14 cellular contexts compared by ENCODE assay signal in genomic region chr2:27914046-27914792, GRCh38. TPM values are rescaled to one million over a fixed set of nuclear protein-coding genes. Genes with fewer than 3 reads are reported as not detected.
DNase-seq lines count a peak whose midpoint lies in the region; ATAC-seq, FAIRE-seq and TF ChIP-seq lines count a peak whose summit lies in the region.
"Had no signal": no experiment of that assay in that cellular context is flagged by ENCODE, and none has a peak within 500 bp of the region (broad histone marks: within the 10 kb centered on the region; RNA-seq: fewer than 3 reads in every experiment).

No MANE protein-coding gene starts in this region.

- ATAC-seq in left lobe of liver (peak; percentile 34), pancreas (no peak), GM21717 (IDR thresholded peaks at IDR 0.05; ENCODE audit: unreplicated experiment) (no peak), GM21423 (IDR thresholded peaks at IDR 0.05; ENCODE audit: unreplicated experiment) (no peak)

- H3K9me3 ChIP-seq in adipocyte (ENCODE audit: control insufficient read depth, low read length) (no peaks in the 10 kb centered on the region), thyroid gland (no peaks in the 10 kb centered on the region), pancreas (no peaks in the 10 kb centered on the region)
- H3K9me3 ChIP-seq: Peyer's patch had no signal

- H3K4me3 ChIP-seq in adipocyte (ENCODE audit: low read length) (peak overlapping the region; percentile 31), thyroid gland (replicated peaks in 1 of 3) (no peak overlapping the region), pancreas (no peak overlapping the region)
- H3K4me3 ChIP-seq: Peyer's patch had no signal

- H3K9ac ChIP-seq in adipocyte (ENCODE audit: low read length): peak overlapping the region; percentile 70

- no peaks in the 10 kb centered on the region for H3K27me3 Mint-ChIP-seq in T-helper 1 cell treated with Interleukin-12 subunit alpha and Interleukin-12 subunit beta and Interleukin-4 antibody, amounts not matched to agents 30 μg/mL and 1 μg/mL, for 36 hours (ENCODE audit: low read depth)

- TF ChIP-seq CTCF in thyroid gland (IDR thresholded peaks at IDR 0.05) (no peak), pancreas (IDR thresholded peaks at IDR 0.05) (no peak)

- H3K9me3 Mint-ChIP-seq in T-helper 1 cell treated with Interleukin-12 subunit alpha and Interleukin-12 subunit beta and Interleukin-4 antibody, amounts not matched to agents 30 μg/mL and 1 μg/mL, for 36 hours: no peaks in the 10 kb centered on the region
- H3K9me3 Mint-ChIP-seq: mesothelial cell of epicardium had no signal

- peaks cover 10% of the 10 kb centered on the region for H3K4me1 Mint-ChIP-seq in T-helper 1 cell treated with Interleukin-12 subunit alpha and Interleukin-12 subunit beta and Interleukin-4 antibody, amounts not matched to agents 30 μg/mL and 1 μg/mL, for 36 hours (ENCODE audit: low read depth)

- H3K36me3 Mint-ChIP-seq in T-helper 1 cell treated with Interleukin-12 subunit alpha and Interleukin-12 subunit beta and Interleukin-4 antibody, amounts not matched to agents 30 μg/mL and 1 μg/mL, for 36 hours (ENCODE audit: low read depth): peaks cover 18% of the 10 kb centered on the region
- H3K36me3 Mint-ChIP-seq: mesothelial cell of epicardium had no signal

- H3K4me1 ChIP-seq in adipocyte (ENCODE audit: control insufficient read depth, insufficient read depth, low read length) (peaks cover 42% of the 10 kb centered on the region), thyroid gland (peaks cover 9 to 27% of the 10 kb centered on the region in 2 donors), pancreas (peaks cover 14 to 23% (median 14%) of the 10 kb centered on the region in 3 donors)

- H3K27ac ChIP-seq in thyroid gland (peak overlapping the region in 2 of 3 donors; percentile 31 to 66), pancreas (no peak overlapping the region)

- H3K4me3 Mint-ChIP-seq in T-helper 1 cell treated with Interleukin-12 subunit alpha and Interleukin-12 subunit beta and Interleukin-4 antibody, amounts not matched to agents 30 μg/mL and 1 μg/mL, for 36 hours: no peak overlapping the region
- H3K4me3 Mint-ChIP-seq: mesothelial cell of epicardium had no signal

- peak overlapping the region; percentile 17 for H3K27ac Mint-ChIP-seq in T-helper 1 cell treated with Interleukin-12 subunit alpha and Interleukin-12 subunit beta and Interleukin-4 antibody, amounts not matched to agents 30 μg/mL and 1 μg/mL, for 36 hours

- intact Hi-C loops in thyroid gland (cut with DNase I) (no loop called here), pancreas (cut with DNase I) (no loop called here)

- DNase-seq in T-helper 1 cell (no peak), adipocyte (ENCODE audit: low read depth) (peak; percentile 46), left lobe of liver (ENCODE audit: low spot score) (no peak), thyroid gland (no peak), pancreas (no peak)
- DNase-seq: activated CD8-positive, alpha-beta memory T cell treated with anti-CD3 and anti-CD28 coated beads for 24 hours; effector CD8-positive, alpha-beta T cell; hypothalamus; Peyer's patch; T-helper 2 cell had no signal

- H3K36me3 ChIP-seq in adipocyte (ENCODE audit: control insufficient read depth, insufficient read depth, low read length, severe bottlenecking) (no peaks in the 10 kb centered on the region), thyroid gland (no peaks in the 10 kb centered on the region), pancreas (no peaks in the 10 kb centered on the region)
- H3K36me3 ChIP-seq: Peyer's patch had no signal

- H3K27me3 ChIP-seq in adipocyte (replicated peaks; ENCODE audit: control insufficient read depth, insufficient read depth, low read length) (no peaks in the 10 kb centered on the region), thyroid gland (no peaks in the 10 kb centered on the region), pancreas (no peaks in the 10 kb centered on the region)
- H3K27me3 ChIP-seq: Peyer's patch had no signal

- WGBS in thyroid gland, 2 donors: 97% methylated on average over 2 of the region's 2 CpGs
- 78 to 86% methylated on average over 2 of the region's 2 CpGs for WGBS in pancreas, 2 donors

- no peak for FAIRE-seq in pancreas (lab: Jason Lieb, UNC)

- TF ChIP-seq POLR2A in thyroid gland (IDR thresholded peaks at IDR 0.05): no peak

RNA-seq across cellular contexts. Expression of gene BABAM2, which starts 23.7 kb away (rescaled TPM):
- total RNA-seq in left lobe of liver: 16.7 TPM
- total RNA-seq in thyroid gland: 10 to 100 TPM; 33.2 to 70.3 (median 38.6) TPM
- total RNA-seq in pancreas: 10 to 100 TPM; 12.7 to 21.3 (median 16.3) TPM
- 10 to 100 TPM in 1 of 2 donors, 1 to 10 TPM in 1; 9.4 to 15.5 TPM for polyA plus RNA-seq in pancreas

RNA-seq across cellular contexts. Expression of gene RBKS, which starts 24.0 kb away (rescaled TPM):
- total RNA-seq in left lobe of liver (13.3 TPM), thyroid gland (10 to 100 TPM in 1 of 4 donors, 1 to 10 TPM in 3; 6.9 to 10.6 (median 8.1) TPM), pancreas (1 to 10 TPM; 1.8 to 3.4 (median 2.4) TPM)
- 1 to 10 TPM; 1.5 to 3.9 TPM for polyA plus RNA-seq in pancreas

Comparison
In these comparisons a context has a peak if more than half of its experiments do, and no peak if none do; other contexts are left out.
1. H3K27ac ChIP-seq: peak in thyroid gland (2 of 3); none in pancreas (0 of 4).